8 cellular contexts compared by ENCODE assay signal in genomic region chr12:110613771-110614684, GRCh38. TPM values are rescaled to one million over a fixed set of nuclear protein-coding genes. Genes with fewer than 3 reads are reported as not detected.
A peak's percentile ranks its signal among the peaks of the same experiment; 100 is the strongest.
DNase-seq lines count a peak whose midpoint lies in the region; ATAC-seq and TF ChIP-seq lines count a peak whose summit lies in the region.

Gene TCTN1 (plus strand): TSS chr12:110614129. CDS start chr12:110614183, 54 bp downstream.

- H3K27ac Mint-ChIP-seq in activated naive CD8-positive, alpha-beta T cell treated with anti-CD3 and anti-CD28 coated beads for 36 hours = peak within 1 kb of the TSS; percentile 83

- peak within 1 kb of the TSS; percentile 82 for H3K4me3 Mint-ChIP-seq in activated naive CD8-positive, alpha-beta T cell treated with anti-CD3 and anti-CD28 coated beads for 36 hours

- ATAC-seq in HG02623 (IDR thresholded peaks at IDR 0.05; ENCODE audit: unreplicated experiment) = peak; percentile 82
- ATAC-seq in omental fat pad (ENCODE audit: low FRiP score) = peak; percentile 100

- no peaks in the 10 kb centered on the region for H3K27me3 Mint-ChIP-seq in activated naive CD8-positive, alpha-beta T cell treated with anti-CD3 and anti-CD28 coated beads for 36 hours

- peaks cover 2% of the 10 kb centered on the region for H3K36me3 Mint-ChIP-seq in activated naive CD8-positive, alpha-beta T cell treated with anti-CD3 and anti-CD28 coated beads for 36 hours

- peaks cover 16% of the 10 kb centered on the region for H3K4me1 Mint-ChIP-seq in activated naive CD8-positive, alpha-beta T cell treated with anti-CD3 and anti-CD28 coated beads for 36 hours

- no peaks in the 10 kb centered on the region for H3K9me3 Mint-ChIP-seq in activated naive CD8-positive, alpha-beta T cell treated with anti-CD3 and anti-CD28 coated beads for 36 hours

- TF ChIP-seq CTCF in GM10266 (IDR thresholded peaks at IDR 0.05; ENCODE audit: control insufficient read depth, insufficient read depth, low read depth, missing control alignments) (no peak), omental fat pad (IDR thresholded peaks at IDR 0.05) (no peak)

- peak; percentile 91 for DNase-seq in GM10266 (ENCODE audit: extremely low spot score)
- peak; percentile 96 for DNase-seq in NCI-H1105 (lab: John Stamatoyannopoulos, UW)
- DNase-seq in SKM-1 treated with dmso at 0.1 percent for 144 hours (lab: John Stamatoyannopoulos, UW; ENCODE audit: unreplicated experiment) = peak; percentile 80
- peak; percentile 99 for DNase-seq in activated naive CD8-positive, alpha-beta T cell treated with anti-CD3 and anti-CD28 coated beads for 36 hours
- DNase-seq in glomerular visceral epithelial cell (ENCODE audit: extremely low spot score) = peak; percentile 93
- DNase-seq in omental fat pad (ENCODE audit: low spot score) = peak; percentile 91

- peak within 1 kb of the TSS; percentile 84 for H3K27ac ChIP-seq in temporal lobe (ENCODE audit: low read depth, low read length)

RNA-seq across cellular contexts. Expression of gene TCTN1, which starts in this region (rescaled TPM):
- total RNA-seq in activated naive CD8-positive, alpha-beta T cell treated with anti-CD3 and anti-CD28 coated beads for 36 hours = 10 to 100 TPM; 11.0 to 13.6 TPM
- total RNA-seq in omental fat pad = 10 to 100 TPM; 22.7 to 30.4 (median 25.6) TPM
- 27.8 TPM for total RNA-seq in temporal lobe

Comparison
In these comparisons a context has a peak if more than half of its experiments do, and no peak if none do; other contexts are left out.
1. Peak in every context shown above with its lines: DNase-seq, ATAC-seq and H3K27ac ChIP-seq.